ENCODE assay signal across 1 cellular context in genomic region chr17:6699997-6700947, GRCh38.
TF ChIP-seq lines count a peak whose summit lies in the region.

No MANE protein-coding gene starts in this region.

TF ChIP-seq in HepG2, 621 proteins besides CTCF, POLR2A, EP300 and RAD21 (continued from another document and continues in another):
- TF ChIP-seq SNAPC5 (CRISPR knock-in tag; IDR thresholded peaks at IDR 0.05; ENCODE audit: borderline replicate concordance) (peak; percentile 88; the same call in 1 of the 2 replicates), ZNF644 (CRISPR knock-in tag; IDR thresholded peaks at IDR 0.05; ENCODE audit: low read depth) (no peak; the same call in 1 of the 2 replicates), AHR (CRISPR knock-in tag; IDR thresholded peaks at IDR 0.05) (no peak), TEAD2 (CRISPR knock-in tag; IDR thresholded peaks at IDR 0.05) (no peak), ZNF234 (CRISPR knock-in tag; conservative IDR thresholded peaks at IDR 0.05) (no peak), MBD4 (IDR thresholded peaks at IDR 0.05; ENCODE audit: borderline replicate concordance, low read length) (no peak; the same call in 1 of the 2 replicates), FOXC1 (CRISPR knock-in tag; IDR thresholded peaks at IDR 0.05; ENCODE audit: borderline replicate concordance) (no peak), ZNF549 (CRISPR knock-in tag; IDR thresholded peaks at IDR 0.05) (no peak), GLI4 (CRISPR knock-in tag; IDR thresholded peaks at IDR 0.05; ENCODE audit: borderline replicate concordance) (no peak; the same call in 1 of the 2 replicates), TOPORS (CRISPR knock-in tag; IDR thresholded peaks at IDR 0.05) (peak; percentile 69; the same call in 1 of the 2 replicates), RBM22 (optimal IDR thresholded peaks at IDR 0.05; ENCODE audit: low read length) (no peak), NFIC (IDR thresholded peaks at IDR 0.05; ENCODE audit: low read length) (peak; percentile 95), TCF7 (IDR thresholded peaks at IDR 0.05; ENCODE audit: low read depth) (peak; percentile 98), MXD3 (CRISPR knock-in tag; IDR thresholded peaks at IDR 0.05) (peak; percentile 24; the same call in 1 of the 2 replicates), ZNF629 (CRISPR knock-in tag; conservative IDR thresholded peaks at IDR 0.05) (peak; percentile 63), ZNF326 (CRISPR knock-in tag; IDR thresholded peaks at IDR 0.05; ENCODE audit: borderline replicate concordance) (no peak), CCDC6 (CRISPR knock-in tag; IDR thresholded peaks at IDR 0.05) (peak; percentile 62; the same call in 1 of the 2 replicates), ZNF431 (CRISPR knock-in tag; IDR thresholded peaks at IDR 0.05; ENCODE audit: borderline replicate concordance, low read depth) (peak; percentile 6; the same call in 1 of the 2 replicates), HOXA3 (CRISPR knock-in tag; IDR thresholded peaks at IDR 0.05) (peak; percentile 85), ZNF576 (CRISPR knock-in tag; IDR thresholded peaks at IDR 0.05) (no peak), ZNF235 (CRISPR knock-in tag; IDR thresholded peaks at IDR 0.05; ENCODE audit: borderline replicate concordance) (peak; percentile 72; the same call in 1 of the 2 replicates), ZSCAN22 (CRISPR knock-in tag; IDR thresholded peaks at IDR 0.05) (peak; percentile 58; the same call in 1 of the 2 replicates), CENPBD1 (CRISPR knock-in tag; IDR thresholded peaks at IDR 0.05; ENCODE audit: borderline replicate concordance, low read depth) (no peak), ZNF460 (CRISPR knock-in tag; IDR thresholded peaks at IDR 0.05; ENCODE audit: borderline replicate concordance) (peak; percentile 53; the same call in 1 of the 2 replicates), ZNF766 (CRISPR knock-in tag; IDR thresholded peaks at IDR 0.05; ENCODE audit: borderline replicate concordance) (peak; percentile 27; the same call in 1 of the 2 replicates), TFAP4 (IDR thresholded peaks at IDR 0.05; ENCODE audit: borderline replicate concordance, low read depth) (peak; percentile 45; the same call in 1 of the 2 replicates), SP2 (CRISPR knock-in tag; IDR thresholded peaks at IDR 0.05) (no peak), ZNF777 (CRISPR knock-in tag; IDR thresholded peaks at IDR 0.05) (peak; percentile 60; the same call in 1 of the 2 replicates), ARNTL (CRISPR knock-in tag; IDR thresholded peaks at IDR 0.05) (peak; percentile 92), ZNF615 (CRISPR knock-in tag; IDR thresholded peaks at IDR 0.05; ENCODE audit: borderline replicate concordance) (no peak), MYPOP (CRISPR knock-in tag; IDR thresholded peaks at IDR 0.05) (peak; percentile 80), PAX8 (CRISPR knock-in tag; IDR thresholded peaks at IDR 0.05; ENCODE audit: borderline replicate concordance) (peak; percentile 69; the same call in 1 of the 2 replicates), NONO (IDR thresholded peaks at IDR 0.05) (no peak), NONO (CRISPR knock-in tag; conservative IDR thresholded peaks at IDR 0.05) (peak; percentile 94), ZNF687 (CRISPR knock-in tag; IDR thresholded peaks at IDR 0.05) (peak; percentile 87), PHF5A (CRISPR knock-in tag; IDR thresholded peaks at IDR 0.05; ENCODE audit: low read depth, unreplicated experiment) (peak; percentile 93), ZNF232 (CRISPR knock-in tag; IDR thresholded peaks at IDR 0.05; ENCODE audit: borderline replicate concordance) (peak; percentile 54; the same call in 1 of the 2 replicates), GPN1 (CRISPR knock-in tag; IDR thresholded peaks at IDR 0.05; ENCODE audit: borderline replicate concordance) (no peak), ATAD3A (CRISPR knock-in tag; IDR thresholded peaks at IDR 0.05) (no peak), ZNF468 (CRISPR knock-in tag; IDR thresholded peaks at IDR 0.05) (0 out of 2 replicates have a peak, but pooled peaks have one; percentile 11)
- TF ChIP-seq, protein P1, sequence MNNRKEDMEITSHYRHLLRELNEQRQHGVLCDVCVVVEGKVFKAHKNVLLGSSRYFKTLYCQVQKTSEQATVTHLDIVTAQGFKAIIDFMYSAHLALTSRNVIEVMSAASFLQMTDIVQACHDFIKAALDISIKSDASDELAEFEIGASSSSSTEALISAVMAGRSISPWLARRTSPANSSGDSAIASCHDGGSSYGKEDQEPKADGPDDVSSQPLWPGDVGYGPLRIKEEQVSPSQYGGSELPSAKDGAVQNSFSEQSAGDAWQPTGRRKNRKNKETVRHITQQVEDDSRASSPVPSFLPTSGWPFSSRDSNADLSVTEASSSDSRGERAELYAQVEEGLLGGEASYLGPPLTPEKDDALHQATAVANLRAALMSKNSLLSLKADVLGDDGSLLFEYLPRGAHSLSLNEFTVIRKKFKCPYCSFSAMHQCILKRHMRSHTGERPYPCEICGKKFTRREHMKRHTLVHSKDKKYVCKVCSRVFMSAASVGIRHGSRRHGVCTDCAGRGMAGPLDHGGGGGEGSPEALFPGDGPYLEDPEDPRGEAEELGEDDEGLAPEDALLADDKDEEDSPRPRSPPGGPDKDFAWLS (CRISPR knock-in tag; IDR thresholded peaks at IDR 0.05; ENCODE audit: borderline replicate concordance), result no peak; the same call in 1 of the 2 replicates
- TF ChIP-seq, protein P2, sequence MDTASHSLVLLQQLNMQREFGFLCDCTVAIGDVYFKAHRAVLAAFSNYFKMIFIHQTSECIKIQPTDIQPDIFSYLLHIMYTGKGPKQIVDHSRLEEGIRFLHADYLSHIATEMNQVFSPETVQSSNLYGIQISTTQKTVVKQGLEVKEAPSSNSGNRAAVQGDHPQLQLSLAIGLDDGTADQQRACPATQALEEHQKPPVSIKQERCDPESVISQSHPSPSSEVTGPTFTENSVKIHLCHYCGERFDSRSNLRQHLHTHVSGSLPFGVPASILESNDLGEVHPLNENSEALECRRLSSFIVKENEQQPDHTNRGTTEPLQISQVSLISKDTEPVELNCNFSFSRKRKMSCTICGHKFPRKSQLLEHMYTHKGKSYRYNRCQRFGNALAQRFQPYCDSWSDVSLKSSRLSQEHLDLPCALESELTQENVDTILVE (CRISPR knock-in tag; IDR thresholded peaks at IDR 0.05), result peak; percentile 68; the same call in 1 of the 2 replicates
- TF ChIP-seq, protein P3, sequence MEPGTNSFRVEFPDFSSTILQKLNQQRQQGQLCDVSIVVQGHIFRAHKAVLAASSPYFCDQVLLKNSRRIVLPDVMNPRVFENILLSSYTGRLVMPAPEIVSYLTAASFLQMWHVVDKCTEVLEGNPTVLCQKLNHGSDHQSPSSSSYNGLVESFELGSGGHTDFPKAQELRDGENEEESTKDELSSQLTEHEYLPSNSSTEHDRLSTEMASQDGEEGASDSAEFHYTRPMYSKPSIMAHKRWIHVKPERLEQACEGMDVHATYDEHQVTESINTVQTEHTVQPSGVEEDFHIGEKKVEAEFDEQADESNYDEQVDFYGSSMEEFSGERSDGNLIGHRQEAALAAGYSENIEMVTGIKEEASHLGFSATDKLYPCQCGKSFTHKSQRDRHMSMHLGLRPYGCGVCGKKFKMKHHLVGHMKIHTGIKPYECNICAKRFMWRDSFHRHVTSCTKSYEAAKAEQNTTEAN (CRISPR knock-in tag; conservative IDR thresholded peaks at IDR 0.05), result peak; percentile 82; the same call in 1 of the 2 replicates
- TF ChIP-seq, protein P4, sequence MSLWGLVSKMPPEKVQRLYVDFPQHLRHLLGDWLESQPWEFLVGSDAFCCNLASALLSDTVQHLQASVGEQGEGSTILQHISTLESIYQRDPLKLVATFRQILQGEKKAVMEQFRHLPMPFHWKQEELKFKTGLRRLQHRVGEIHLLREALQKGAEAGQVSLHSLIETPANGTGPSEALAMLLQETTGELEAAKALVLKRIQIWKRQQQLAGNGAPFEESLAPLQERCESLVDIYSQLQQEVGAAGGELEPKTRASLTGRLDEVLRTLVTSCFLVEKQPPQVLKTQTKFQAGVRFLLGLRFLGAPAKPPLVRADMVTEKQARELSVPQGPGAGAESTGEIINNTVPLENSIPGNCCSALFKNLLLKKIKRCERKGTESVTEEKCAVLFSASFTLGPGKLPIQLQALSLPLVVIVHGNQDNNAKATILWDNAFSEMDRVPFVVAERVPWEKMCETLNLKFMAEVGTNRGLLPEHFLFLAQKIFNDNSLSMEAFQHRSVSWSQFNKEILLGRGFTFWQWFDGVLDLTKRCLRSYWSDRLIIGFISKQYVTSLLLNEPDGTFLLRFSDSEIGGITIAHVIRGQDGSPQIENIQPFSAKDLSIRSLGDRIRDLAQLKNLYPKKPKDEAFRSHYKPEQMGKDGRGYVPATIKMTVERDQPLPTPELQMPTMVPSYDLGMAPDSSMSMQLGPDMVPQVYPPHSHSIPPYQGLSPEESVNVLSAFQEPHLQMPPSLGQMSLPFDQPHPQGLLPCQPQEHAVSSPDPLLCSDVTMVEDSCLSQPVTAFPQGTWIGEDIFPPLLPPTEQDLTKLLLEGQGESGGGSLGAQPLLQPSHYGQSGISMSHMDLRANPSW (CRISPR knock-in tag; IDR thresholded peaks at IDR 0.05; ENCODE audit: borderline replicate concordance), result peak; percentile 82; the same call in 1 of the 2 replicates
- TF ChIP-seq, protein P5, sequence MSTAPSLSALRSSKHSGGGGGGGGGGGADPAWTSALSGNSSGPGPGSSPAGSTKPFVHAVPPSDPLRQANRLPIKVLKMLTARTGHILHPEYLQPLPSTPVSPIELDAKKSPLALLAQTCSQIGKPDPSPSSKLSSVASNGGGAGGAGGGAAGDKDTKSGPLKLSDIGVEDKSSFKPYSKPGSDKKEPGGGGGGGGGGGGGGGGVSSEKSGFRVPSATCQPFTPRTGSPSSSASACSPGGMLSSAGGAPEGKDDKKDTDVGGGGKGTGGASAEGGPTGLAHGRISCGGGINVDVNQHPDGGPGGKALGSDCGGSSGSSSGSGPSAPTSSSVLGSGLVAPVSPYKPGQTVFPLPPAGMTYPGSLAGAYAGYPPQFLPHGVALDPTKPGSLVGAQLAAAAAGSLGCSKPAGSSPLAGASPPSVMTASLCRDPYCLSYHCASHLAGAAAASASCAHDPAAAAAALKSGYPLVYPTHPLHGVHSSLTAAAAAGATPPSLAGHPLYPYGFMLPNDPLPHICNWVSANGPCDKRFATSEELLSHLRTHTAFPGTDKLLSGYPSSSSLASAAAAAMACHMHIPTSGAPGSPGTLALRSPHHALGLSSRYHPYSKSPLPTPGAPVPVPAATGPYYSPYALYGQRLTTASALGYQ (CRISPR knock-in tag; IDR thresholded peaks at IDR 0.05), result peak; percentile 99
- TF ChIP-seq, protein P6, sequence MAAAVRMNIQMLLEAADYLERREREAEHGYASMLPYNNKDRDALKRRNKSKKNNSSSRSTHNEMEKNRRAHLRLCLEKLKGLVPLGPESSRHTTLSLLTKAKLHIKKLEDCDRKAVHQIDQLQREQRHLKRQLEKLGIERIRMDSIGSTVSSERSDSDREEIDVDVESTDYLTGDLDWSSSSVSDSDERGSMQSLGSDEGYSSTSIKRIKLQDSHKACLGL (CRISPR knock-in tag; IDR thresholded peaks at IDR 0.05), result peak; percentile 52; the same call in 1 of the 2 replicates
